ENCODE assay signal across 9 cellular contexts in the genomic region with DNA sequence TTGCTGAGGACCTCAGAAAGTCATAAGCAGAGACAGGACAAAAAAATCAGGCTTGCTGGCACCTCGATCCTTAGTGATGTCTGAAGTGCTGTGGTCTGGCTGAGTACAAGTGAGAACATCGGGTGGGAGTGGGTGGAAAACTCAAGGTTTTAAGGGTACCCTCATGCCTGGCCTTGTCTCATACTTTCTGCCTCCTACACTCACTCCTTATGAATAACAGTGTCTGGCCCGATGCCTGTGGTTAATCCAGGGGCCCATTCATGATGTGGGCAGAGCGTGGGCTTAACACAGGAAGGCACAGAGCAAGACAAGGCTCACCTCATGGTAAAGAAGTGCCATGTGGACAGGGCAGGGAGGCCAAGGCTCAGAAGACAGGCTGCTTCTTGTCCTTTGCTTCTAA. TPM values are rescaled to one million over a fixed set of nuclear protein-coding genes. Genes with fewer than 3 reads are reported as not detected.
DNase-seq lines count a peak whose midpoint lies in the region; ATAC-seq and TF ChIP-seq lines count a peak whose summit lies in the region.
"Had no signal": no experiment of that assay in that cellular context is flagged by ENCODE, and none has a peak within 500 bp of the region (broad histone marks: within the 10 kb centered on the region; RNA-seq: fewer than 3 reads in every experiment).

No MANE protein-coding gene starts in this region.

- H3K9me2 ChIP-seq in DOHH2 (replicated peaks; ENCODE audit: control insufficient read depth, low read length) (no peaks in the 10 kb centered on the region), GM23338 (ENCODE audit: insufficient read depth) (no peaks in the 10 kb centered on the region; the same call in 1 of the 2 replicates)

- H3K9me3 ChIP-seq in DOHH2 (ENCODE audit: control insufficient read depth, insufficient read depth, low read length): no peaks in the 10 kb centered on the region

- H3K4me3 Mint-ChIP-seq in activated CD4-positive, alpha-beta T cell treated with anti-CD3 and anti-CD28 coated beads, Interleukin-2, amount 10 ng/mL, durations not matched to agents 7 days and 5 days: no peak overlapping the region
- H3K4me3 Mint-ChIP-seq in effector memory CD8-positive, alpha-beta T cell: peak overlapping the region in 1 of 2 donors; percentile 7
- no peak overlapping the region for H3K4me3 Mint-ChIP-seq in GM23338

- H4K20me1 ChIP-seq in DOHH2 (ENCODE audit: control insufficient read depth, insufficient read depth, low read depth, low read length) (no peaks in the 10 kb centered on the region), GM23338 (replicated peaks; ENCODE audit: insufficient read depth) (no peaks in the 10 kb centered on the region)

- H3K27ac ChIP-seq in DOHH2 (ENCODE audit: low read depth, low read length) (peak overlapping the region; percentile 35), GM23338 (ENCODE audit: low read depth) (no peak overlapping the region)

- peaks cover 29% of the 10 kb centered on the region for H3K4me1 Mint-ChIP-seq in activated CD4-positive, alpha-beta T cell treated with anti-CD3 and anti-CD28 coated beads, Interleukin-2, amount 10 ng/mL, durations not matched to agents 7 days and 5 days
- H3K4me1 Mint-ChIP-seq in effector memory CD8-positive, alpha-beta T cell (ENCODE audit: low read depth in 2 of 2): peaks cover 14 to 16% of the 10 kb centered on the region in 2 donors
- peaks cover 7% of the 10 kb centered on the region for H3K4me1 Mint-ChIP-seq in GM23338

- DNase-seq in activated CD4-positive, alpha-beta T cell treated with anti-CD3 and anti-CD28 coated beads, Interleukin-2, amount 10 ng/mL, durations not matched to agents 7 days and 5 days: no peak
- DNase-seq in effector memory CD8-positive, alpha-beta T cell: peak in 2 of 3 experiments; percentile 14 to 26
- peak; percentile 51 for DNase-seq in stimulated activated CD4-positive, alpha-beta T cell treated with anti-CD3 and anti-CD28 coated beads, Interleukin-4, amount 100 ng/mL, for 1 hour
- DNase-seq in DMS79 treated with DMSO at 0.1 percent for 48 hours (lab: John Stamatoyannopoulos, UW) (no peak), HuH-7.5 (ENCODE audit: low spot score) (no peak), GM23338 (ENCODE audit: low spot score) (no peak), A172 (ENCODE audit: low spot score) (no peak)
- DNase-seq: NCI-H510A treated with DMSO at 0.1 percent for 48 hours had no signal

- peak overlapping the region; percentile 68 for H3K27ac Mint-ChIP-seq in activated CD4-positive, alpha-beta T cell treated with anti-CD3 and anti-CD28 coated beads, Interleukin-2, amount 10 ng/mL, durations not matched to agents 7 days and 5 days
- no peak overlapping the region for H3K27ac Mint-ChIP-seq in effector memory CD8-positive, alpha-beta T cell
- no peak overlapping the region for H3K27ac Mint-ChIP-seq in GM23338

- H3K27me3 ChIP-seq in DOHH2 (ENCODE audit: control insufficient read depth, low read length): no peaks in the 10 kb centered on the region
- no peaks in the 10 kb centered on the region for H3K27me3 ChIP-seq in GM23338 (ENCODE audit: insufficient read depth)

- H3K4me3 ChIP-seq in DOHH2 (ENCODE audit: low read length) (peak overlapping the region; percentile 31), GM23338 (no peak overlapping the region)

- H3K36me3 Mint-ChIP-seq in activated CD4-positive, alpha-beta T cell treated with anti-CD3 and anti-CD28 coated beads, Interleukin-2, amount 10 ng/mL, durations not matched to agents 7 days and 5 days (ENCODE audit: low read depth): peaks cover 39% of the 10 kb centered on the region
- H3K36me3 Mint-ChIP-seq in effector memory CD8-positive, alpha-beta T cell (ENCODE audit: insufficient read depth): no peaks in the 10 kb centered on the region
- peaks cover 13% of the 10 kb centered on the region for H3K36me3 Mint-ChIP-seq in GM23338 (ENCODE audit: low read depth)

- H3K36me3 ChIP-seq in DOHH2 (ENCODE audit: control insufficient read depth, low read length) (peaks cover 17% of the 10 kb centered on the region), GM23338 (ENCODE audit: insufficient read depth) (no peaks in the 10 kb centered on the region)

- no peaks in the 10 kb centered on the region for H3K9me3 Mint-ChIP-seq in activated CD4-positive, alpha-beta T cell treated with anti-CD3 and anti-CD28 coated beads, Interleukin-2, amount 10 ng/mL, durations not matched to agents 7 days and 5 days
- no peaks in the 10 kb centered on the region for H3K9me3 Mint-ChIP-seq in effector memory CD8-positive, alpha-beta T cell
- H3K9me3 Mint-ChIP-seq in GM23338: no peaks in the 10 kb centered on the region

- POLR2A ChIA-PET in activated CD4-positive, alpha-beta T cell treated with anti-CD3 and anti-CD28 coated beads, Interleukin-2, amount 10 ng/mL, durations not matched to agents 7 days and 5 days (lab: Charles Lee): no interaction called here

- H2AFZ ChIP-seq in GM23338: no peak overlapping the region

- no peaks in the 10 kb centered on the region for H3K27me3 Mint-ChIP-seq in activated CD4-positive, alpha-beta T cell treated with anti-CD3 and anti-CD28 coated beads, Interleukin-2, amount 10 ng/mL, durations not matched to agents 7 days and 5 days
- H3K27me3 Mint-ChIP-seq in effector memory CD8-positive, alpha-beta T cell: no peaks in the 10 kb centered on the region
- peaks cover 3% of the 10 kb centered on the region for H3K27me3 Mint-ChIP-seq in GM23338 (ENCODE audit: insufficient read depth, low read depth, poor library complexity)

- H3K4me2 ChIP-seq in DOHH2 (ENCODE audit: low read length): peak overlapping the region; percentile 56
- no peak overlapping the region for H3K4me2 ChIP-seq in GM23338

- CTCF ChIA-PET in activated CD4-positive, alpha-beta T cell treated with anti-CD3 and anti-CD28 coated beads, Interleukin-2, amount 10 ng/mL, durations not matched to agents 7 days and 5 days (lab: Charles Lee): interaction anchor here (1.3 to 1.6 kb wide), 3 partner anchors 11 to 16 kb away, joined by 3 to 4 read pairs (median 3); a partner anchor contains a TSS

- TF ChIP-seq CTCF in DOHH2 (IDR thresholded peaks at IDR 0.05; ENCODE audit: low read depth, low read length, poor library complexity, severe bottlenecking) (no peak), GM23338 (conservative IDR thresholded peaks at IDR 0.05; ENCODE audit: low read depth in 2 of 2) (no peak)

- ATAC-seq in effector memory CD8-positive, alpha-beta T cell (replicated peaks): peak; percentile 95
- ATAC-seq in GM23338: no peak

- no peaks in the 10 kb centered on the region for H3K79me2 ChIP-seq in DOHH2 (ENCODE audit: control insufficient read depth, low read length)
- H3K79me2 ChIP-seq in GM23338 (replicated peaks; ENCODE audit: insufficient read depth): no peaks in the 10 kb centered on the region

- H3K4me1 ChIP-seq in DOHH2 (ENCODE audit: control insufficient read depth, low read length) (peaks cover 65% of the 10 kb centered on the region), GM23338 (ENCODE audit: insufficient read depth) (no peaks in the 10 kb centered on the region)

- no peaks in the 10 kb centered on the region for H3F3A ChIP-seq in DOHH2 (ENCODE audit: control insufficient read depth, insufficient read depth)
- H3F3A ChIP-seq in GM23338 (replicated peaks; ENCODE audit: low read depth): no peaks in the 10 kb centered on the region

TF ChIP-seq in GM23338, 12 proteins besides CTCF, POLR2A, EP300 and RAD21 (continues in another document):
- TF ChIP-seq, protein P1, sequence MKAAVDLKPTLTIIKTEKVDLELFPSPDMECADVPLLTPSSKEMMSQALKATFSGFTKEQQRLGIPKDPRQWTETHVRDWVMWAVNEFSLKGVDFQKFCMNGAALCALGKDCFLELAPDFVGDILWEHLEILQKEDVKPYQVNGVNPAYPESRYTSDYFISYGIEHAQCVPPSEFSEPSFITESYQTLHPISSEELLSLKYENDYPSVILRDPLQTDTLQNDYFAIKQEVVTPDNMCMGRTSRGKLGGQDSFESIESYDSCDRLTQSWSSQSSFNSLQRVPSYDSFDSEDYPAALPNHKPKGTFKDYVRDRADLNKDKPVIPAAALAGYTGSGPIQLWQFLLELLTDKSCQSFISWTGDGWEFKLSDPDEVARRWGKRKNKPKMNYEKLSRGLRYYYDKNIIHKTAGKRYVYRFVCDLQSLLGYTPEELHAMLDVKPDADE (IDR thresholded peaks at IDR 0.05): no peak
- no peak for TF ChIP-seq POLR2AphosphoS5 (IDR thresholded peaks at IDR 0.05; ENCODE audit: low read depth)

RNA-seq across cellular contexts. Expression of a gene that starts 11.0 kb away (rescaled TPM):
- 1 to 10 TPM; 2.5 to 3.2 TPM for total RNA-seq in activated CD4-positive, alpha-beta T cell treated with anti-CD3 and anti-CD28 coated beads, Interleukin-2, amount 10 ng/mL, durations not matched to agents 7 days and 5 days
- 0.21 TPM in 1 of 2 replicates, not detected in the other for total RNA-seq in GM23338 (2014; rRNA removed; shearing (Covaris generic))
- polyA plus RNA-seq in GM23338 (2016; fragmentation: Nextera tagmentation; extraction: Ambion mirVana): 0.21 and 0.40 TPM in 2 replicates
- total RNA-seq in A172 (2014; rRNA removed; shearing (Covaris generic)): 0.05 and 0.46 TPM in 2 replicates

RNA-seq across cellular contexts. Expression of a gene that starts 37.2 kb away (rescaled TPM):
- 100 to 1,000 TPM; 326 to 344 TPM for total RNA-seq in activated CD4-positive, alpha-beta T cell treated with anti-CD3 and anti-CD28 coated beads, Interleukin-2, amount 10 ng/mL, durations not matched to agents 7 days and 5 days
- 69.8 and 76.9 TPM in 2 replicates for total RNA-seq in GM23338 (2014; rRNA removed; shearing (Covaris generic))
- 59.4 and 60.1 TPM in 2 replicates for polyA plus RNA-seq in GM23338 (2016; fragmentation: Nextera tagmentation; extraction: Ambion mirVana)
- 18.8 and 30.4 TPM in 2 replicates for total RNA-seq in A172 (2014; rRNA removed; shearing (Covaris generic))

Comparison
In these comparisons a context has a peak if more than half of its experiments do, and no peak if none do; other contexts are left out.
1. DNase-seq: peak in effector memory CD8-positive, alpha-beta T cell (2 of 3) and stimulated activated CD4-positive, alpha-beta T cell treated with anti-CD3 and anti-CD28 coated beads, Interleukin-4, amount 100 ng/mL, for 1 hour (single experiment); none in activated CD4-positive, alpha-beta T cell treated with anti-CD3 and anti-CD28 coated beads, Interleukin-2, amount 10 ng/mL, durations not matched to agents 7 days and 5 days (single experiment), DMS79 treated with DMSO at 0.1 percent for 48 hours (single experiment), HuH-7.5 (single experiment), GM23338 (single experiment) and A172 (single experiment).